In the genomic region with DNA sequence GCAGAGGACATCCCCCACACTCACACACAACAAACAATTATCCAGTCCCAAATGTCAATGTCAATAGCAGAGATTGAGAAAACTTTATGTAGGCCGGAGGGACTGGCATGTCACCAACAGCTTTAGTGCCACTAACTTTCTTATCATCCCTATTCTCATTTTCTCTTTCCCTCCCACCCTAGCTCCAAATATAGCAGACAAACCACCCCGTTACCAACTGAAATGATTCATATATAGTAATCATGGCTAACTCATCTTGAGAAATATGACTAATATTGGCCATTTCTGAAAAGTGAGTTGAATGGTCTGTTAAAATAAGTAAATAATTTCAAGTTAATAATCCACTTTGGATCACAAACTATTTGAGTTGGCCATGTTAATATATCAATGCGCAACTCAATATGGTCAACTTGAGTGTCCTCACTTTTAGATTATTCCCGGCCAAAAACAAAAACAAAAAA, we compare ENCODE assay signal across 16 cellular contexts.
DNase-seq lines count a peak whose midpoint lies in the region; ATAC-seq and TF ChIP-seq lines count a peak whose summit lies in the region.
"Had no signal": no experiment of that assay in that cellular context is flagged by ENCODE, and none has a peak within 500 bp of the region (broad histone marks: within the 10 kb centered on the region; RNA-seq: fewer than 3 reads in every experiment).

No MANE protein-coding gene starts in this region.

- no peak overlapping the region for H4K8ac ChIP-seq in IMR-90 (ENCODE audit: low read depth in 2 of 2, low read length in 2 of 2)

- H3K4me1 ChIP-seq in IMR-90 (ENCODE audit: control insufficient read depth, insufficient read depth, low read length) (no peaks in the 10 kb centered on the region), HAP-1 (no peaks in the 10 kb centered on the region)
- no peaks in the 10 kb centered on the region for H3K4me1 ChIP-seq in CD4-positive, alpha-beta memory T cell (ENCODE audit: insufficient read depth, low read length)

- H3K23ac ChIP-seq in IMR-90 (ENCODE audit: low read depth, low read length) = no peak overlapping the region

- in situ Hi-C loops in IMR-90 (cut with MboI; ENCODE audit: low sequenced_read_pairs) (no loop called here), HAP-1 (cut with MboI; ENCODE audit: low sequenced_read_pairs) (no loop called here)

- H3K4ac ChIP-seq in IMR-90 (ENCODE audit: low read depth, low read length) = no peak overlapping the region

- H2AK9ac ChIP-seq in IMR-90 (replicated peaks; ENCODE audit: low read depth, low read length, poor library complexity) = no peak overlapping the region

- intact Hi-C loops in IMR-90 (cut with micrococcal nuclease) = no loop called here
- intact Hi-C loops in CD4-positive, alpha-beta memory T cell (cut with micrococcal nuclease) = no loop called here

- H4K20me1 ChIP-seq in IMR-90 (ENCODE audit: insufficient read depth, low read length) = no peaks in the 10 kb centered on the region

- no peak overlapping the region for H4K5ac ChIP-seq in IMR-90 (ENCODE audit: low read depth, low read length)

- no peak overlapping the region for H2AFZ ChIP-seq in IMR-90 (replicated peaks; ENCODE audit: low read length, poor library complexity)

- peak; percentile 47 for DNase-seq in IMR-90
- no peak for DNase-seq in activated effector memory CD4-positive, alpha-beta T cell treated with Interleukin-2 at 50 U/mL for 16 hours
- no peak for DNase-seq in CD4-positive, alpha-beta memory T cell
- DNase-seq in HAP-1 (ENCODE audit: low spot score in 2 of 2) = no peak
- no peak for DNase-seq in A172 (ENCODE audit: low spot score)
- DNase-seq: activated CD4-positive, alpha-beta T cell treated with anti-CD3 and anti-CD28 coated beads, Interleukin-2, amount 50 U/mL, for 48 hours; activated naive CD8-positive, alpha-beta T cell treated with anti-CD3 and anti-CD28 coated beads for 36 hours; DMS79 treated with DMSO at 0.1 percent for 48 hours; NCI-H1436; stimulated activated naive CD4-positive, alpha-beta T cell treated with Interleukin-2 at 50 U/mL for 16 hours had no signal

- H3K9me3 ChIP-seq in IMR-90 (ENCODE audit: control insufficient read depth, insufficient read depth, low read length) = no peaks in the 10 kb centered on the region
- H3K9me3 ChIP-seq in CD4-positive, alpha-beta memory T cell (ENCODE audit: control insufficient read depth in 1 of 2, low read length in 2 of 2) = no peaks in the 10 kb centered on the region
- H3K9me3 ChIP-seq in HAP-1 = no peaks in the 10 kb centered on the region
- H3K9me3 ChIP-seq: neutrophil had no signal

- no peaks in the 10 kb centered on the region for H3K27me3 Mint-ChIP-seq in CD4-positive, alpha-beta memory T cell
- H3K27me3 Mint-ChIP-seq: activated naive CD8-positive, alpha-beta T cell treated with anti-CD3 and anti-CD28 coated beads for 36 hours had no signal

- H3K36me3 Mint-ChIP-seq in CD4-positive, alpha-beta memory T cell = no peaks in the 10 kb centered on the region
- H3K36me3 Mint-ChIP-seq: activated naive CD8-positive, alpha-beta T cell treated with anti-CD3 and anti-CD28 coated beads for 36 hours had no signal

- no peak overlapping the region for H3K27ac Mint-ChIP-seq in CD4-positive, alpha-beta memory T cell
- H3K27ac Mint-ChIP-seq: activated naive CD8-positive, alpha-beta T cell treated with anti-CD3 and anti-CD28 coated beads for 36 hours; T-helper 1 cell treated with Interleukin-12 subunit alpha and Interleukin-12 subunit beta and Interleukin-4 antibody, amounts not matched to agents 30 μg/mL and 1 μg/mL, for 36 hours had no signal

- POLR2A ChIA-PET in IMR-90 (lab: Charles Lee; ENCODE audit: unreplicated experiment) = no interaction called here
- POLR2A ChIA-PET in CD4-positive, alpha-beta memory T cell (lab: Charles Lee; ENCODE audit: partially characterized antibody) = no interaction called here

- H3K14ac ChIP-seq in IMR-90 (replicated peaks; ENCODE audit: low read depth, low read length) = no peak overlapping the region

- BruUV-seq in IMR-90 (replicated peaks; lab: Mats Ljungman, UMichigan) = no TSS peak

- H3K4me3 ChIP-seq in IMR-90 (ENCODE audit: insufficient read depth, low read depth, low read length) = no peak overlapping the region
- H3K4me3 ChIP-seq in CD4-positive, alpha-beta memory T cell (ENCODE audit: low read length in 2 of 2) = no peak overlapping the region
- no peak overlapping the region for H3K4me3 ChIP-seq in HAP-1
- H3K4me3 ChIP-seq: coronary artery had no signal

- no peak for TF ChIP-seq RAD21 in IMR-90 (IDR thresholded peaks at IDR 0.05; ENCODE audit: low read length)

- ATAC-seq in GM18498 (IDR thresholded peaks at IDR 0.05; ENCODE audit: unreplicated experiment) (peak; percentile 72), GM21367 (IDR thresholded peaks at IDR 0.05; ENCODE audit: unreplicated experiment) (peak; percentile 39), HG02970 (IDR thresholded peaks at IDR 0.05; ENCODE audit: low FRiP score, unreplicated experiment) (peak; percentile 57), IMR-90 (ENCODE audit: low read depth) (no peak)

- H3K9me3 Mint-ChIP-seq in CD4-positive, alpha-beta memory T cell = peaks cover 0 to 1% (median 0%) of the 10 kb centered on the region in 8 donors
- H3K9me3 Mint-ChIP-seq: activated naive CD8-positive, alpha-beta T cell treated with anti-CD3 and anti-CD28 coated beads for 36 hours had no signal

- no peak overlapping the region for H3K4me2 ChIP-seq in IMR-90 (ENCODE audit: low read depth, low read length)

- no peak for TF ChIP-seq POLR2A in IMR-90 (IDR thresholded peaks at IDR 0.05; ENCODE audit: low read depth, low read length)

- no peak overlapping the region for H4K91ac ChIP-seq in IMR-90 (ENCODE audit: insufficient read depth, low read depth, low read length)

- no peaks in the 10 kb centered on the region for H3K4me1 Mint-ChIP-seq in CD4-positive, alpha-beta memory T cell
- H3K4me1 Mint-ChIP-seq: activated naive CD8-positive, alpha-beta T cell treated with anti-CD3 and anti-CD28 coated beads for 36 hours had no signal

- no peaks in the 10 kb centered on the region for H3K9me1 ChIP-seq in IMR-90 (ENCODE audit: insufficient read depth, low read length)

- H3K79me1 ChIP-seq in IMR-90 (ENCODE audit: low read depth in 1 of 2, low read length in 2 of 2) = no peaks in the 10 kb centered on the region

- H2BK15ac ChIP-seq in IMR-90 (ENCODE audit: low read depth, low read length) = no peak overlapping the region

- H2BK20ac ChIP-seq in IMR-90 (ENCODE audit: low read depth, low read length) = no peak overlapping the region

- no peak overlapping the region for H3K9ac ChIP-seq in IMR-90 (ENCODE audit: low read depth, low read length)

- no peak overlapping the region for H3K4me3 Mint-ChIP-seq in CD4-positive, alpha-beta memory T cell
- H3K4me3 Mint-ChIP-seq: activated naive CD8-positive, alpha-beta T cell treated with anti-CD3 and anti-CD28 coated beads for 36 hours; T-helper 1 cell treated with Interleukin-12 subunit alpha and Interleukin-12 subunit beta and Interleukin-4 antibody, amounts not matched to agents 30 μg/mL and 1 μg/mL, for 36 hours had no signal

- H3K27ac ChIP-seq in IMR-90 (ENCODE audit: insufficient read depth, low read length) = no peak overlapping the region
- H3K27ac ChIP-seq in CD4-positive, alpha-beta memory T cell (ENCODE audit: low read depth, low read length) = no peak overlapping the region
- H3K27ac ChIP-seq: coronary artery, neutrophil had no signal

- TF ChIP-seq CTCF in IMR-90 (conservative IDR thresholded peaks at IDR 0.05; ENCODE audit: low read depth, low read length) = no peak

- no peak overlapping the region for H3K18ac ChIP-seq in IMR-90 (ENCODE audit: low read depth, low read length)

- CTCF ChIA-PET in IMR-90 (lab: Yijun Ruan, JAX) = no interaction called here
- CTCF ChIA-PET in CD4-positive, alpha-beta memory T cell (lab: Charles Lee; ENCODE audit: partially characterized antibody) = no interaction called here

- WGBS in IMR-90 (ENCODE audit: extremely low coverage in 2 of 2, insufficient read length in 1 of 2), 2 experiments = no CpG with 5 or more reads among the region's 4 CpGs

- H3K36me3 ChIP-seq in IMR-90 (ENCODE audit: control insufficient read depth, insufficient read depth, low read length) (no peaks in the 10 kb centered on the region), HAP-1 (replicated peaks) (no peaks in the 10 kb centered on the region)
- H3K36me3 ChIP-seq in CD4-positive, alpha-beta memory T cell (ENCODE audit: insufficient read depth, low read length) = no peaks in the 10 kb centered on the region
- H3K36me3 ChIP-seq: neutrophil had no signal

- no peak overlapping the region for H2BK5ac ChIP-seq in IMR-90 (ENCODE audit: low read depth, low read length, poor library complexity, severe bottlenecking)

- no peak overlapping the region for H2BK120ac ChIP-seq in IMR-90 (ENCODE audit: low read depth, low read length)

- dilution Hi-C loops in IMR-90 (cut with HindIII; ENCODE audit: low sequenced_read_pairs, unreplicated experiment) = no loop called here

- no peak overlapping the region for H2AK5ac ChIP-seq in IMR-90 (ENCODE audit: low read depth, low read length)

- H3K27me3 ChIP-seq in IMR-90 (ENCODE audit: control insufficient read depth, insufficient read depth, low read length) = no peaks in the 10 kb centered on the region
- H3K27me3 ChIP-seq in CD4-positive, alpha-beta memory T cell (ENCODE audit: insufficient read depth, low read length) = no peaks in the 10 kb centered on the region
- no peaks in the 10 kb centered on the region for H3K27me3 ChIP-seq in HAP-1 (ENCODE audit: low read depth)
- H3K27me3 ChIP-seq: neutrophil had no signal

- no peak overlapping the region for H3K56ac ChIP-seq in IMR-90 (ENCODE audit: extremely low read depth, insufficient read depth, low read length)

TF ChIP-seq in IMR-90, 13 proteins besides CTCF, POLR2A, EP300 and RAD21 (continues in another document):
- TF ChIP-seq, protein P1, sequence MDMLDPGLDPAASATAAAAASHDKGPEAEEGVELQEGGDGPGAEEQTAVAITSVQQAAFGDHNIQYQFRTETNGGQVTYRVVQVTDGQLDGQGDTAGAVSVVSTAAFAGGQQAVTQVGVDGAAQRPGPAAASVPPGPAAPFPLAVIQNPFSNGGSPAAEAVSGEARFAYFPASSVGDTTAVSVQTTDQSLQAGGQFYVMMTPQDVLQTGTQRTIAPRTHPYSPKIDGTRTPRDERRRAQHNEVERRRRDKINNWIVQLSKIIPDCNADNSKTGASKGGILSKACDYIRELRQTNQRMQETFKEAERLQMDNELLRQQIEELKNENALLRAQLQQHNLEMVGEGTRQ (IDR thresholded peaks at IDR 0.05; ENCODE audit: low read depth, low read length) = no peak
- TF ChIP-seq SMC3 (IDR thresholded peaks at IDR 0.05; ENCODE audit: low read depth, low read length) = no peak
- TF ChIP-seq CHD1 (IDR thresholded peaks at IDR 0.05; ENCODE audit: low read depth, low read length) = no peak
- TF ChIP-seq NFE2L2 (IDR thresholded peaks at IDR 0.05; ENCODE audit: low read depth, low read length) = no peak
- TF ChIP-seq MAFK (IDR thresholded peaks at IDR 0.05; ENCODE audit: low read depth, low read length) = no peak
- no peak for TF ChIP-seq CEBPB (IDR thresholded peaks at IDR 0.05; ENCODE audit: low read depth, low read length)
- no peak for TF ChIP-seq FOS (IDR thresholded peaks at IDR 0.05; ENCODE audit: low read depth, low read length)
- TF ChIP-seq RCOR1 (IDR thresholded peaks at IDR 0.05; ENCODE audit: insufficient replicate concordance, low read length) = no peak
